In the genomic region with DNA sequence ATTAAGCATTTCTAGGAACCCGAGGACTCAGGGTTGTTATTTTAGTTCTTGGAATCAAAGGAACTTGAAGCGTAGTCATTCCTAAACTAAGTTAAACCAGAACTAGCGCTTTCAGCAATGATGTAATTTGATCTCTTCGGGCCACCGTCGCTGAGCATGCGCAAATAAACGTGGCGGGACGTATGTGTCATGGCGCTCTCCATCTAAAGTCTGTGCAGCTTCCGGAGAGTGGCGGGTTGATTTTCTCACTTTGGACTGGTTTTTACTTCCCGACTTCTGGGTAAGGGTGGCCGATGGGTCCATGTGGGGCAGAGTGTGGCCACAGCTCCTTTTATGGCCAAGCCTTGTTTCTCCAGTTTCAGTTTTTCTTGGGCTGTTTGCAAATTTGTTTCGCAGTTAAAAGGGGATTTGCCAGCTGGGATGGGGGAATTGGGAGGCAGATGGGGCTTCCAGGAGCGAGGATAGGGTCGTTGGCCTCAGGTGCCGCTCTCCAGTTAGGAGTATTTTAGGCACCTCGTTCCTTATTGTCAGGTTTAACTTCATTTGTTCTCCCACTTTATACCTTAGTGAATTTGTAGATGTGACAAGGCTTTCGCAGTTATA, we compare ENCODE assay signal across 1 cellular context.
TF ChIP-seq lines count a peak whose summit lies in the region.

A gene (plus strand): TSS at position 163 of the 603 bp plus-strand sequence. CDS start 11,894 bp downstream, outside the sequence.

TF ChIP-seq in K562, 482 proteins besides CTCF, POLR2A, EP300 and RAD21 (continued from another document and continues in another):
- TF ChIP-seq MAFG (tag; conservative IDR thresholded peaks at IDR 0.05) = 0 out of 2 replicates have a peak, but pooled peaks have one; percentile 20
- TF ChIP-seq JUND (IDR thresholded peaks at IDR 0.05; ENCODE audit: borderline replicate concordance, low read depth, low read length) = peak; percentile 81; the same call in 1 of the 2 replicates
- peak; percentile 81; the same call in 2 of the 3 replicates for TF ChIP-seq JUND (tag; IDR thresholded peaks at IDR 0.05; ENCODE audit: borderline replicate concordance, low read depth, low read length)
- TF ChIP-seq POU5F1 (IDR thresholded peaks at IDR 0.05; ENCODE audit: borderline replicate concordance, low read depth, low read length, partially characterized antibody) = peak; percentile 95
- peak; percentile 86 for TF ChIP-seq SMAD1 (IDR thresholded peaks at IDR 0.05; ENCODE audit: low read depth, low read length, partially characterized antibody)
- peak in 1 of 2 experiments; percentile 30; a peak in 1 of 4 replicates for TF ChIP-seq SIX5 (IDR thresholded peaks at IDR 0.05; ENCODE audit: borderline replicate concordance in 1 of 2, insufficient read depth in 1 of 2, low read depth in 1 of 2, low read length in 2 of 2)
- peak; percentile 36 for TF ChIP-seq ASH1L (IDR thresholded peaks at IDR 0.05; ENCODE audit: borderline replicate concordance, low read depth, partially characterized antibody)
- TF ChIP-seq GATAD2A (IDR thresholded peaks at IDR 0.05) = no peak
- 0 out of 2 replicates have a peak, but pooled peaks have one; percentile 5 for TF ChIP-seq SMC3 (conservative IDR thresholded peaks at IDR 0.05; ENCODE audit: insufficient read depth, low read depth, low read length)
- no peak for TF ChIP-seq TRIM28 (IDR thresholded peaks at IDR 0.05)
- TF ChIP-seq, protein P1, sequence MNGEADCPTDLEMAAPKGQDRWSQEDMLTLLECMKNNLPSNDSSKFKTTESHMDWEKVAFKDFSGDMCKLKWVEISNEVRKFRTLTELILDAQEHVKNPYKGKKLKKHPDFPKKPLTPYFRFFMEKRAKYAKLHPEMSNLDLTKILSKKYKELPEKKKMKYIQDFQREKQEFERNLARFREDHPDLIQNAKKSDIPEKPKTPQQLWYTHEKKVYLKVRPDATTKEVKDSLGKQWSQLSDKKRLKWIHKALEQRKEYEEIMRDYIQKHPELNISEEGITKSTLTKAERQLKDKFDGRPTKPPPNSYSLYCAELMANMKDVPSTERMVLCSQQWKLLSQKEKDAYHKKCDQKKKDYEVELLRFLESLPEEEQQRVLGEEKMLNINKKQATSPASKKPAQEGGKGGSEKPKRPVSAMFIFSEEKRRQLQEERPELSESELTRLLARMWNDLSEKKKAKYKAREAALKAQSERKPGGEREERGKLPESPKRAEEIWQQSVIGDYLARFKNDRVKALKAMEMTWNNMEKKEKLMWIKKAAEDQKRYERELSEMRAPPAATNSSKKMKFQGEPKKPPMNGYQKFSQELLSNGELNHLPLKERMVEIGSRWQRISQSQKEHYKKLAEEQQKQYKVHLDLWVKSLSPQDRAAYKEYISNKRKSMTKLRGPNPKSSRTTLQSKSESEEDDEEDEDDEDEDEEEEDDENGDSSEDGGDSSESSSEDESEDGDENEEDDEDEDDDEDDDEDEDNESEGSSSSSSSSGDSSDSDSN (IDR thresholded peaks at IDR 0.05; ENCODE audit: borderline replicate concordance in 1 of 2, low read depth in 2 of 2, low read length in 2 of 2) = 0 out of 4 replicates have a peak, but pooled peaks of 1 of the 2 experiments have one; percentile 18
- no peak for TF ChIP-seq ETV6 (IDR thresholded peaks at IDR 0.05; ENCODE audit: borderline replicate concordance in 1 of 2, low read depth in 2 of 2, low read length in 1 of 2)
- no peak for TF ChIP-seq ETV6 (CRISPR knock-in tag; IDR thresholded peaks at IDR 0.05; ENCODE audit: borderline replicate concordance)
- TF ChIP-seq, protein P2, sequence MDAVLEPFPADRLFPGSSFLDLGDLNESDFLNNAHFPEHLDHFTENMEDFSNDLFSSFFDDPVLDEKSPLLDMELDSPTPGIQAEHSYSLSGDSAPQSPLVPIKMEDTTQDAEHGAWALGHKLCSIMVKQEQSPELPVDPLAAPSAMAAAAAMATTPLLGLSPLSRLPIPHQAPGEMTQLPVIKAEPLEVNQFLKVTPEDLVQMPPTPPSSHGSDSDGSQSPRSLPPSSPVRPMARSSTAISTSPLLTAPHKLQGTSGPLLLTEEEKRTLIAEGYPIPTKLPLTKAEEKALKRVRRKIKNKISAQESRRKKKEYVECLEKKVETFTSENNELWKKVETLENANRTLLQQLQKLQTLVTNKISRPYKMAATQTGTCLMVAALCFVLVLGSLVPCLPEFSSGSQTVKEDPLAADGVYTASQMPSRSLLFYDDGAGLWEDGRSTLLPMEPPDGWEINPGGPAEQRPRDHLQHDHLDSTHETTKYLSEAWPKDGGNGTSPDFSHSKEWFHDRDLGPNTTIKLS (IDR thresholded peaks at IDR 0.05; ENCODE audit: borderline replicate concordance, low read depth) = peak; percentile 68; the same call in 1 of the 2 replicates
- peak; percentile 99 for TF ChIP-seq SIN3B (IDR thresholded peaks at IDR 0.05; ENCODE audit: low read depth)
- TF ChIP-seq, protein P3, sequence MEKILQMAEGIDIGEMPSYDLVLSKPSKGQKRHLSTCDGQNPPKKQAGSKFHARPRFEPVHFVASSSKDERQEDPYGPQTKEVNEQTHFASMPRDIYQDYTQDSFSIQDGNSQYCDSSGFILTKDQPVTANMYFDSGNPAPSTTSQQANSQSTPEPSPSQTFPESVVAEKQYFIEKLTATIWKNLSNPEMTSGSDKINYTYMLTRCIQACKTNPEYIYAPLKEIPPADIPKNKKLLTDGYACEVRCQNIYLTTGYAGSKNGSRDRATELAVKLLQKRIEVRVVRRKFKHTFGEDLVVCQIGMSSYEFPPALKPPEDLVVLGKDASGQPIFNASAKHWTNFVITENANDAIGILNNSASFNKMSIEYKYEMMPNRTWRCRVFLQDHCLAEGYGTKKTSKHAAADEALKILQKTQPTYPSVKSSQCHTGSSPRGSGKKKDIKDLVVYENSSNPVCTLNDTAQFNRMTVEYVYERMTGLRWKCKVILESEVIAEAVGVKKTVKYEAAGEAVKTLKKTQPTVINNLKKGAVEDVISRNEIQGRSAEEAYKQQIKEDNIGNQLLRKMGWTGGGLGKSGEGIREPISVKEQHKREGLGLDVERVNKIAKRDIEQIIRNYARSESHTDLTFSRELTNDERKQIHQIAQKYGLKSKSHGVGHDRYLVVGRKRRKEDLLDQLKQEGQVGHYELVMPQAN (IDR thresholded peaks at IDR 0.05; ENCODE audit: borderline replicate concordance) = peak; percentile 85
- peak; percentile 92 for TF ChIP-seq ETV1 (tag; conservative IDR thresholded peaks at IDR 0.05; ENCODE audit: low read depth)
- peak in 1 of 2 experiments; percentile 12; a peak in 1 of 4 replicates for TF ChIP-seq ARNT (IDR thresholded peaks at IDR 0.05)
- TF ChIP-seq NFE2 (IDR thresholded peaks at IDR 0.05; ENCODE audit: low read depth) = peak; percentile 43
- peak; percentile 9; the same call in 1 of the 2 replicates for TF ChIP-seq ZNF316 (IDR thresholded peaks at IDR 0.05)
- TF ChIP-seq, protein P4, sequence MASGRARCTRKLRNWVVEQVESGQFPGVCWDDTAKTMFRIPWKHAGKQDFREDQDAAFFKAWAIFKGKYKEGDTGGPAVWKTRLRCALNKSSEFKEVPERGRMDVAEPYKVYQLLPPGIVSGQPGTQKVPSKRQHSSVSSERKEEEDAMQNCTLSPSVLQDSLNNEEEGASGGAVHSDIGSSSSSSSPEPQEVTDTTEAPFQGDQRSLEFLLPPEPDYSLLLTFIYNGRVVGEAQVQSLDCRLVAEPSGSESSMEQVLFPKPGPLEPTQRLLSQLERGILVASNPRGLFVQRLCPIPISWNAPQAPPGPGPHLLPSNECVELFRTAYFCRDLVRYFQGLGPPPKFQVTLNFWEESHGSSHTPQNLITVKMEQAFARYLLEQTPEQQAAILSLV (tag; IDR thresholded peaks at IDR 0.05) = no peak
- TF ChIP-seq ZNF146 (CRISPR knock-in tag; IDR thresholded peaks at IDR 0.05; ENCODE audit: unreplicated experiment) = no peak
- no peak for TF ChIP-seq NR2C1 (IDR thresholded peaks at IDR 0.05)
- 0 out of 2 replicates have a peak, but pooled peaks have one; percentile 35 for TF ChIP-seq NR2C1 (tag; IDR thresholded peaks at IDR 0.05)
- peak; percentile 35; the same call in 1 of the 2 replicates for TF ChIP-seq STAT5A (IDR thresholded peaks at IDR 0.05; ENCODE audit: borderline replicate concordance, low read length)
- TF ChIP-seq TFAM (CRISPR knock-in tag; conservative IDR thresholded peaks at IDR 0.05) = no peak
- TF ChIP-seq ZNF274 (IDR thresholded peaks at IDR 0.05; ENCODE audit: borderline replicate concordance, low read depth, low read length) = no peak
- TF ChIP-seq, protein P5, sequence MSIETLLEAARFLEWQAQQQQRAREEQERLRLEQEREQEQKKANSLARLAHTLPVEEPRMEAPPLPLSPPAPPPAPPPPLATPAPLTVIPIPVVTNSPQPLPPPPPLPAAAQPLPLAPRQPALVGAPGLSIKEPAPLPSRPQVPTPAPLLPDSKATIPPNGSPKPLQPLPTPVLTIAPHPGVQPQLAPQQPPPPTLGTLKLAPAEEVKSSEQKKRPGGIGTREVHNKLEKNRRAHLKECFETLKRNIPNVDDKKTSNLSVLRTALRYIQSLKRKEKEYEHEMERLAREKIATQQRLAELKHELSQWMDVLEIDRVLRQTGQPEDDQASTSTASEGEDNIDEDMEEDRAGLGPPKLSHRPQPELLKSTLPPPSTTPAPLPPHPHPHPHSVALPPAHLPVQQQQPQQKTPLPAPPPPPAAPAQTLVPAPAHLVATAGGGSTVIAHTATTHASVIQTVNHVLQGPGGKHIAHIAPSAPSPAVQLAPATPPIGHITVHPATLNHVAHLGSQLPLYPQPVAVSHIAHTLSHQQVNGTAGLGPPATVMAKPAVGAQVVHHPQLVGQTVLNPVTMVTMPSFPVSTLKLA (conservative IDR thresholded peaks at IDR 0.05) = peak; percentile 43 to 84
- no peak for TF ChIP-seq ZNF384 (IDR thresholded peaks at IDR 0.05; ENCODE audit: low read depth, low read length)
- no peak for TF ChIP-seq ZFP30 (CRISPR knock-in tag; IDR thresholded peaks at IDR 0.05; ENCODE audit: borderline replicate concordance)
- no peak for TF ChIP-seq SREBF1 (IDR thresholded peaks at IDR 0.05; ENCODE audit: borderline replicate concordance, low read depth, low read length)
- peak; percentile 74; the same call in 1 of the 2 replicates for TF ChIP-seq MYC (IDR thresholded peaks at IDR 0.05; ENCODE audit: low read depth, low read length)
- no peak for TF ChIP-seq MYC (CRISPR knock-in tag; IDR thresholded peaks at IDR 0.05; ENCODE audit: borderline replicate concordance, low read depth)
- TF ChIP-seq MEF2A (IDR thresholded peaks at IDR 0.05; ENCODE audit: control insufficient read depth, low read depth, low read length) = no peak
- TF ChIP-seq TEAD1 (CRISPR knock-in tag; IDR thresholded peaks at IDR 0.05) = no peak
- TF ChIP-seq TCF7L2 (IDR thresholded peaks at IDR 0.05; ENCODE audit: low read depth, low read length) = 0 out of 2 replicates have a peak, but pooled peaks have one; percentile 31
- TF ChIP-seq ZNF224 (CRISPR knock-in tag; IDR thresholded peaks at IDR 0.05) = no peak
- TF ChIP-seq, protein P6, sequence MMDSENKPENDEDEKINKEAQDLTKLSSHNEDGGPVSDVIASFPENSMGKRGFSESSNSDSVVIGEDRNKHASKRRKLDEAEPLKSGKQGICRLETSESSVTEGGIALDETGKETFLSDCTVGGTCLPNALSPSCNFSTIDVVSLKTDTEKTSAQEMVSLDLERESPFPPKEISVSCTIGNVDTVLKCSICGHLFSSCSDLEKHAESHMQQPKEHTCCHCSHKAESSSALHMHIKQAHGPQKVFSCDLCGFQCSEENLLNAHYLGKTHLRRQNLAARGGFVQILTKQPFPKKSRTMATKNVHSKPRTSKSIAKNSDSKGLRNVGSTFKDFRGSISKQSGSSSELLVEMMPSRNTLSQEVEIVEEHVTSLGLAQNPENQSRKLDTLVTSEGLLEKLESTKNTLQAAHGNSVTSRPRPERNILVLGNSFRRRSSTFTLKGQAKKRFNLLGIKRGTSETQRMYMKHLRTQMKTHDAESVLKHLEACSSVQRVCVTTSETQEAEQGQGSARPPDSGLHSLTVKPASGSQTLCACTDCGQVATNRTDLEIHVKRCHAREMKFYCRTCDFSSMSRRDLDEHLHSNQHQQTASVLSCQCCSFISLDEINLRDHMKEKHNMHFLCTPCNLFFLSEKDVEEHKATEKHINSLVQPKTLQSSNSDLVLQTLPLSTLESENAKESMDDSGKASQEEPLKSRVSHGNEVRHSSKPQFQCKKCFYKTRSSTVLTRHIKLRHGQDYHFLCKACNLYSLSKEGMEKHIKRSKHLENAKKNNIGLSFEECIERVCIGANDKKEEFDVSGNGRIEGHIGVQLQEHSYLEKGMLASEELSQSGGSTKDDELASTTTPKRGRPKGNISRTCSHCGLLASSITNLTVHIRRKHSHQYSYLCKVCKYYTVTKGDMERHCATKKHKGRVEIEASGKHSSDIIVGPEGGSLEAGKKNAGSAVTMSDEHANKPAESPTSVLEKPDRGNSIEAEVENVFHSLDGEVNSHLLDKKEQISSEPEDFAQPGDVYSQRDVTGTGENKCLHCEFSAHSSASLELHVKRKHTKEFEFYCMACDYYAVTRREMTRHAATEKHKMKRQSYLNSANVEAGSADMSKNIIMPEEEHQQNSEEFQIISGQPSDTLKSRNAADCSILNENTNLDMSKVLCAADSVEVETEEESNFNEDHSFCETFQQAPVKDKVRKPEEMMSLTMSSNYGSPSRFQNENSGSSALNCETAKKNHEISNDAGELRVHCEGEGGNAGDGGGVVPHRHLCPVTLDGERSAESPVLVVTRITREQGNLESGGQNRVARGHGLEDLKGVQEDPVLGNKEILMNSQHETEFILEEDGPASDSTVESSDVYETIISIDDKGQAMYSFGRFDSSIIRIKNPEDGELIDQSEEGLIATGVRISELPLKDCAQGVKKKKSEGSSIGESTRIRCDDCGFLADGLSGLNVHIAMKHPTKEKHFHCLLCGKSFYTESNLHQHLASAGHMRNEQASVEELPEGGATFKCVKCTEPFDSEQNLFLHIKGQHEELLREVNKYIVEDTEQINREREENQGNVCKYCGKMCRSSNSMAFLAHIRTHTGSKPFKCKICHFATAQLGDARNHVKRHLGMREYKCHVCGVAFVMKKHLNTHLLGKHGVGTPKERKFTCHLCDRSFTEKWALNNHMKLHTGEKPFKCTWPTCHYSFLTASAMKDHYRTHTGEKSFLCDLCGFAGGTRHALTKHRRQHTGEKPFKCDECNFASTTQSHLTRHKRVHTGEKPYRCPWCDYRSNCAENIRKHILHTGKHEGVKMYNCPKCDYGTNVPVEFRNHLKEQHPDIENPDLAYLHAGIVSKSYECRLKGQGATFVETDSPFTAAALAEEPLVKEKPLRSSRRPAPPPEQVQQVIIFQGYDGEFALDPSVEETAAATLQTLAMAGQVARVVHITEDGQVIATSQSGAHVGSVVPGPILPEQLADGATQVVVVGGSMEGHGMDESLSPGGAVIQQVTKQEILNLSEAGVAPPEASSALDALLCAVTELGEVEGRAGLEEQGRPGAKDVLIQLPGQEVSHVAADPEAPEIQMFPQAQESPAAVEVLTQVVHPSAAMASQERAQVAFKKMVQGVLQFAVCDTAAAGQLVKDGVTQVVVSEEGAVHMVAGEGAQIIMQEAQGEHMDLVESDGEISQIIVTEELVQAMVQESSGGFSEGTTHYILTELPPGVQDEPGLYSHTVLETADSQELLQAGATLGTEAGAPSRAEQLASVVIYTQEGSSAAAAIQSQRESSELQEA (IDR thresholded peaks at IDR 0.05; ENCODE audit: low read depth) = peak; percentile 96
- TF ChIP-seq LCOR (CRISPR knock-in tag; IDR thresholded peaks at IDR 0.05) = peak; percentile 82
- TF ChIP-seq, protein P7, sequence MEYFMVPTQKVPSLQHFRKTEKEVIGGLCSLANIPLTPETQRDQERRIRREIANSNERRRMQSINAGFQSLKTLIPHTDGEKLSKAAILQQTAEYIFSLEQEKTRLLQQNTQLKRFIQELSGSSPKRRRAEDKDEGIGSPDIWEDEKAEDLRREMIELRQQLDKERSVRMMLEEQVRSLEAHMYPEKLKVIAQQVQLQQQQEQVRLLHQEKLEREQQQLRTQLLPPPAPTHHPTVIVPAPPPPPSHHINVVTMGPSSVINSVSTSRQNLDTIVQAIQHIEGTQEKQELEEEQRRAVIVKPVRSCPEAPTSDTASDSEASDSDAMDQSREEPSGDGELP (CRISPR knock-in tag; IDR thresholded peaks at IDR 0.05; ENCODE audit: borderline replicate concordance) = peak; percentile 83; the same call in 1 of the 2 replicates
- 0 out of 4 replicates have a peak, but pooled peaks of 1 of the 2 experiments have one; percentile 37 for TF ChIP-seq SRF (CRISPR knock-in tag; IDR thresholded peaks at IDR 0.05)
- TF ChIP-seq NR2C2 (CRISPR knock-in tag; IDR thresholded peaks at IDR 0.05) = no peak
- 0 out of 2 replicates have a peak, but pooled peaks have one; percentile 8 for TF ChIP-seq NR2C2 (tag; IDR thresholded peaks at IDR 0.05)
